ENCODE assay signal across 11 cellular contexts in the genomic region with DNA sequence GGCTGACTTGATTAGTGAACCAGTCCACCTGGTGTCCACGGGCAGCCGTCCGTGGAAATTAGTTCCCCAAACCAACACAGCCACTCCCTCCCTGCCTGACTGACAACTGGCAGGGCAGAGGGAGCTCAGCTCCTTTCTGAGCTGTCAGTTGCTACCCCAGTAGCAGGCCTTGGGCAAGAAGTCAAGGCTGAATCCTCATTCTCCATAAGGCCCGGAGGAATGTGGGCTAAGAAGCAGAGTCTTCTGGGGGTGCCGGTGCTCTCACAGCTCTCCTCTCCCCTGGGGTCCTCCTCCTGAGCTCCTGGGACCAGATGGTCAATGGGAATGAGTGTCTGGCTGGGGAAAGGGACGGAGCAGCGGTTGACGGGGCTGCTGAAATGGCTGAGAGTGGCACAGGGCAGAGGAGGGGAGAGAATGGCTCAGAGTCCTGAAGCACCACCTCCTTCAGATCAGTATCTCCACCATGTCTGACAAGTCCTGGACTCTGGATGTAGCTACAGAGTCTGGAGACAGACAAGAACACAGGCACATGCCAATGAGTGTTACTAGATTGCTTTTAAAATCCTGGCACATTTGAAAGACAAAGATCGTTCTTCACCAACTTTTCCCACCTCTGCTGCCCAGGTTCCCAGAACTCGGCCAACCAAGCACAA. TPM values are rescaled to one million over a fixed set of nuclear protein-coding genes. Genes with fewer than 3 reads are reported as not detected.
DNase-seq lines count a peak whose midpoint lies in the region; ATAC-seq, FAIRE-seq and TF ChIP-seq lines count a peak whose summit lies in the region.
"Had no signal": no experiment of that assay in that cellular context is flagged by ENCODE, and none has a peak within 500 bp of the region (broad histone marks: within the 10 kb centered on the region; RNA-seq: fewer than 3 reads in every experiment).

No MANE protein-coding gene starts in this region.

- TF ChIP-seq POLR2A in H1 (IDR thresholded peaks at IDR 0.05; ENCODE audit: control extremely low read depth in 1 of 2, low read depth in 2 of 2, low read length in 2 of 2) (peak in 1 of 2 experiments; percentile 15; a peak in 1 of 3 replicates), thyroid gland (IDR thresholded peaks at IDR 0.05) (no peak), erythroblast (IDR thresholded peaks at IDR 0.05; ENCODE audit: low read length) (no peak)

- H3K9ac ChIP-seq in H1 (replicated peaks in 1 of 4; ENCODE audit: extremely low read depth in 1 of 4, low read depth in 3 of 4, low read length in 3 of 4), result no peak overlapping the region

- no peak overlapping the region for H3K4ac ChIP-seq in H1 (replicated peaks; ENCODE audit: insufficient read length, low read depth, low read length)

- no peaks in the 10 kb centered on the region for H3K36me3 Mint-ChIP-seq in activated naive CD4-positive, alpha-beta T cell treated with anti-CD3 and anti-CD28 coated beads, Interleukin-2, amount 50 U/mL, for 72 hours

- H2BK5ac ChIP-seq in H1 (ENCODE audit: low read depth, low read length), result peak overlapping the region; percentile 47

- H3K9me3 ChIP-seq in Panc1 (ENCODE audit: control insufficient read depth, insufficient read depth, low read depth, low read length) (no peaks in the 10 kb centered on the region), H1 (ENCODE audit: insufficient read depth in 2 of 2, low read depth in 1 of 2, low read length in 1 of 2) (no peaks in the 10 kb centered on the region), muscle layer of duodenum (ENCODE audit: control insufficient read depth in 1 of 2, low read length in 2 of 2) (no peaks in the 10 kb centered on the region), thyroid gland (no peaks in the 10 kb centered on the region)

- no peak overlapping the region for H4K5ac ChIP-seq in H1 (ENCODE audit: insufficient read length, low read depth, low read length)

- H3K9me3 Mint-ChIP-seq in activated naive CD4-positive, alpha-beta T cell treated with anti-CD3 and anti-CD28 coated beads, Interleukin-2, amount 50 U/mL, for 72 hours, result no peaks in the 10 kb centered on the region
- H3K9me3 Mint-ChIP-seq: activated T-helper 17 cell treated with anti-CD3 and anti-CD28 coated beads, Interleukin-2, amount 50 U/mL, for 72 hours had no signal

- no peak for DNase-seq in Panc1 (ENCODE audit: low read depth, low spot score)
- DNase-seq in H1 (ENCODE audit: low read depth in 1 of 2, low spot score in 2 of 2), result no peak
- peak in 1 of 2 donors; percentile 12 for DNase-seq in thyroid gland
- DNase-seq in erythroblast (lab: John Stamatoyannopoulos, UW), result no peak
- DNase-seq in NCI-H2227 treated with DMSO at 0.1 percent for 48 hours (lab: John Stamatoyannopoulos, UW), result no peak
- no peak for DNase-seq in activated naive CD4-positive, alpha-beta T cell treated with anti-CD3 and anti-CD28 coated beads, Interleukin-2, amount 50 U/mL, for 72 hours (ENCODE audit: low spot score in 2 of 2)
- DNase-seq: DMS153, T-helper 9 cell had no signal

- H3K14ac ChIP-seq in H1 (ENCODE audit: insufficient read length), result no peak overlapping the region

- in situ Hi-C loops in Panc1 (cut with HindIII; ENCODE audit: low pct_unique_long_range_greater_than_20kb, low sequenced_read_pairs), result no loop called here

- peak; percentile 7 for ATAC-seq in Panc1
- ATAC-seq in GM21786 (IDR thresholded peaks at IDR 0.05; ENCODE audit: unreplicated experiment), result no peak
- ATAC-seq in activated naive CD4-positive, alpha-beta T cell treated with anti-CD3 and anti-CD28 coated beads, Interleukin-2, amount 50 U/mL, for 72 hours, result no peak
- ATAC-seq: activated T-helper 17 cell treated with anti-CD3 and anti-CD28 coated beads, Interleukin-2, amount 50 U/mL, for 72 hours had no signal

- no peak overlapping the region for H3K23ac ChIP-seq in H1 (ENCODE audit: insufficient read length)

- H3K79me2 ChIP-seq in H1 (ENCODE audit: control insufficient read depth in 1 of 2, insufficient read depth in 2 of 2, low read length in 2 of 2), result no peaks in the 10 kb centered on the region

- H2BK120ac ChIP-seq in H1 (replicated peaks; ENCODE audit: low read depth, low read length), result no peak overlapping the region

- H3K4me1 ChIP-seq in Panc1 (ENCODE audit: control insufficient read depth, insufficient read depth, low read length) (peaks cover 97% of the 10 kb centered on the region), H1 (replicated peaks in 1 of 4; ENCODE audit: control insufficient read depth in 3 of 4, insufficient read depth in 4 of 4, low read length in 3 of 4) (peaks cover 0 to 10% (median 3%) of the 10 kb centered on the region in 4 experiments; a peak in 6 of 7 replicates), muscle layer of duodenum (ENCODE audit: control insufficient read depth in 1 of 2, insufficient read depth in 2 of 2, low read length in 2 of 2) (peaks cover 18 to 69% of the 10 kb centered on the region in 2 donors), thyroid gland (peaks cover 19 to 85% of the 10 kb centered on the region in 2 donors)

- H3K4me3 ChIP-seq in Panc1 (ENCODE audit: low read depth in 2 of 2, low read length in 2 of 2), result no peak overlapping the region
- H3K4me3 ChIP-seq in H1 (ENCODE audit: extremely low read depth in 1 of 4, insufficient read depth in 2 of 4, low read depth in 3 of 4, low read length in 4 of 4), result no peak overlapping the region
- no peak overlapping the region for H3K4me3 ChIP-seq in muscle layer of duodenum (ENCODE audit: low read depth in 1 of 2, low read length in 2 of 2)
- H3K4me3 ChIP-seq in thyroid gland (replicated peaks in 1 of 3), result no peak overlapping the region

- peaks cover 2% of the 10 kb centered on the region; the same call in 1 of the 2 replicates for H3K79me1 ChIP-seq in H1 (ENCODE audit: low read depth, low read length)

- POLR2A ChIA-PET in Panc1 (lab: Charles Lee) (no interaction called here), H1 (lab: Charles Lee; ENCODE audit: partially characterized antibody) (interaction anchor here (0.6 to 45.2 kb wide), 7 partner anchors 8 to 975 kb away, joined by 3 to 1731 read pairs (median 5); a partner anchor contains a TSS)

- H4K20me1 ChIP-seq in H1 (replicated peaks in 1 of 2; ENCODE audit: control insufficient read depth in 1 of 2, insufficient read depth in 2 of 2, low read length in 2 of 2), result peaks cover 1 to 15% of the 10 kb centered on the region in 2 experiments

- no TSS peak for BruUV-seq in Panc1 (replicated peaks; lab: Mats Ljungman, UMichigan)

- no peak overlapping the region for H2AK5ac ChIP-seq in H1 (ENCODE audit: low read depth, low read length)

- 0 out of 2 replicates have a peak overlapping the region, but pooled peaks have one; percentile 6 for H2BK20ac ChIP-seq in H1 (ENCODE audit: low read length)

- no peak for FAIRE-seq in H1 (lab: Jason Lieb, UNC)

- H2AFZ ChIP-seq in H1 (ENCODE audit: low read length), result no peak overlapping the region

- peak overlapping the region; percentile 22; the same call in 1 of the 2 replicates for H2BK12ac ChIP-seq in H1 (ENCODE audit: low read depth, low read length)

- no peak overlapping the region for H3K18ac ChIP-seq in H1 (ENCODE audit: extremely low read depth, low read length)

- H4K91ac ChIP-seq in H1 (replicated peaks; ENCODE audit: insufficient read length, low read length), result no peak overlapping the region

- no peaks in the 10 kb centered on the region for H3K23me2 ChIP-seq in H1 (ENCODE audit: low read depth, low read length)

- no peak overlapping the region for H2BK15ac ChIP-seq in H1 (ENCODE audit: low read length)

- H3K27ac ChIP-seq in Panc1 (ENCODE audit: low read length), result peak overlapping the region; percentile 96
- peak overlapping the region; percentile 23; the same call in 1 of the 2 replicates for H3K27ac ChIP-seq in H1 (ENCODE audit: low read depth, low read length)
- peak overlapping the region; percentile 67 for H3K27ac ChIP-seq in muscle layer of duodenum (ENCODE audit: low read length)
- peak overlapping the region; percentile 64 to 100 (median 100) for H3K27ac ChIP-seq in thyroid gland

- no peak for TF ChIP-seq RAD21 in H1 (IDR thresholded peaks at IDR 0.05 in 1 of 2, conservative IDR thresholded peaks at IDR 0.05 in 1 of 2; ENCODE audit: low read depth in 2 of 2, low read length in 2 of 2)

- no peak overlapping the region for H3K27ac Mint-ChIP-seq in activated naive CD4-positive, alpha-beta T cell treated with anti-CD3 and anti-CD28 coated beads, Interleukin-2, amount 50 U/mL, for 72 hours
- H3K27ac Mint-ChIP-seq: activated T-helper 17 cell treated with anti-CD3 and anti-CD28 coated beads, Interleukin-2, amount 50 U/mL, for 72 hours had no signal

- no peak overlapping the region for H4K8ac ChIP-seq in H1 (ENCODE audit: extremely low read depth, insufficient read depth, low read length)

- H3K27me3 ChIP-seq in Panc1 (ENCODE audit: control insufficient read depth, insufficient read depth, low read length) (no peaks in the 10 kb centered on the region), H1 (replicated peaks in 1 of 4; ENCODE audit: control insufficient read depth in 3 of 4, extremely low read depth in 1 of 4, insufficient read depth in 3 of 4, low read length in 3 of 4) (no peaks in the 10 kb centered on the region), muscle layer of duodenum (ENCODE audit: low read depth, low read length) (no peaks in the 10 kb centered on the region), thyroid gland (no peaks in the 10 kb centered on the region)

- TF ChIP-seq CTCF in Panc1 (IDR thresholded peaks at IDR 0.05) (no peak), H1 (IDR thresholded peaks at IDR 0.05; ENCODE audit: control extremely low read depth in 1 of 3, insufficient read depth in 1 of 3, low read depth in 1 of 3, low read length in 3 of 3) (no peak), thyroid gland (IDR thresholded peaks at IDR 0.05) (no peak)

- TF ChIP-seq EP300 in H1 (IDR thresholded peaks at IDR 0.05; ENCODE audit: borderline replicate concordance in 1 of 2, low read depth in 2 of 2, low read length in 2 of 2), result no peak

- peaks cover 39% of the 10 kb centered on the region for H3K36me3 ChIP-seq in Panc1 (ENCODE audit: control insufficient read depth, insufficient read depth, low read length)
- H3K36me3 ChIP-seq in H1 (ENCODE audit: control insufficient read depth in 2 of 4, insufficient read depth in 4 of 4, low read length in 3 of 4), result peaks cover 45 to 84% (median 65%) of the 10 kb centered on the region in 4 experiments
- H3K36me3 ChIP-seq in muscle layer of duodenum (ENCODE audit: control insufficient read depth in 1 of 2, insufficient read depth in 2 of 2, low read length in 2 of 2), result peaks cover 72 to 73% of the 10 kb centered on the region in 2 donors
- peaks cover 65 to 83% of the 10 kb centered on the region in 2 donors for H3K36me3 ChIP-seq in thyroid gland

- H3K56ac ChIP-seq in H1 (replicated peaks; ENCODE audit: insufficient read length, low read depth, low read length), result no peak overlapping the region

- intact Hi-C loops in Panc1 (cut with micrococcal nuclease; ENCODE audit: unreplicated experiment) (loop anchor here (5.0 kb wide), 1 partner anchor 115 kb away; no protein-coding TSS in a partner anchor), thyroid gland (cut with DNase I) (no loop called here)

- 83% methylated on average over 10 of the region's 10 CpGs; no CpG with 5 or more reads in 1 of the 2 experiments for WGBS in H1 (ENCODE audit: extremely low coverage in 1 of 2, insufficient coverage in 1 of 2, insufficient read length in 1 of 2, insufficient replicate concordance in 2 of 2, low coverage in 1 of 2, low lambda C conversion rate in 2 of 2, missing lambda C conversion rate in 1 of 2), 2 experiments
- 56 to 62% methylated on average over 10 of the region's 10 CpGs for WGBS in thyroid gland, 2 donors

- H3K4me2 ChIP-seq in H1 (ENCODE audit: insufficient read depth in 1 of 2, low read depth in 2 of 2, low read length in 2 of 2), result no peak overlapping the region

- CTCF ChIA-PET in Panc1 (lab: Charles Lee) (interaction anchor here (1.1 kb wide), 1 partner anchor 115 kb away, joined by 14 read pairs; no protein-coding TSS in a partner anchor), H1 (lab: Charles Lee; ENCODE audit: partially characterized antibody) (interaction anchor here (0.9 to 13.1 kb wide), 12 partner anchors 9 to 116 kb away, joined by 3 to 144 read pairs (median 10); a partner anchor contains a TSS)

RNA-seq across cellular contexts. Expression of a gene that starts 16.9 kb away (rescaled TPM):
- total RNA-seq in Panc1 (2021; ENCODE audit: unreplicated experiment) (146 TPM), thyroid gland (100 to 1,000 TPM in 3 of 4 donors, 10 to 100 TPM in 1; 76.0 to 149 (median 117) TPM)
- 73.2 TPM for polyA plus RNA-seq in Panc1 (2012; ENCODE audit: insufficient read length)
- 60.3 and 63.7 TPM in 2 replicates for total RNA-seq in H1 (2021; fragmentation: NEBNext Ultra II Directional; extraction: Animal tissue kit (Norgen Biotek cat#: 25700))
- 19.0 and 33.5 TPM in 2 replicates for polyA plus RNA-seq in H1 (2011; rRNA removed)
- 31.5 TPM for polyA plus RNA-seq in H1 (2011; cell fraction: cytosol; rRNA removed)
- 61.9 TPM for polyA plus RNA-seq in H1 (2011; cell fraction: nucleus; rRNA removed)
- polyA plus RNA-seq in H1 (2012, experiment 1 of 2), result 19.2 to 24.1 TPM (median 20.7 TPM) in 4 replicates
- 17.1 TPM for polyA plus RNA-seq in H1 (2012, experiment 2 of 2)
- 18.6 TPM for polyA plus RNA-seq in H1 (2013, experiment 1 of 2)
- polyA plus RNA-seq in H1 (2013, experiment 2 of 2), result 17.2 TPM
- 34.9 and 37.0 TPM in 2 replicates for polyA minus RNA-seq in H1 (2011; rRNA and poly(A)+ RNA removed)
- 31.9 TPM for polyA minus RNA-seq in H1 (2011; cell fraction: cytosol; rRNA and poly(A)+ RNA removed)
- polyA minus RNA-seq in H1 (2011; cell fraction: nucleus; rRNA and poly(A)+ RNA removed), result 103 TPM
- total RNA-seq in activated naive CD4-positive, alpha-beta T cell treated with anti-CD3 and anti-CD28 coated beads, Interleukin-2, amount 50 U/mL, for 72 hours, result under 1 TPM in 1 of 2 donors, not detected in 1; 0.64 TPM
- total RNA-seq: activated T-helper 17 cell treated with anti-CD3 and anti-CD28 coated beads, Interleukin-2, amount 50 U/mL, for 72 hours had no signal

Comparison
In these comparisons a context has a peak if more than half of its experiments do, and no peak if none do; other contexts are left out.
1. H3K27ac ChIP-seq: peak in every context shown above with its lines; median percentile 100 in thyroid gland; 96 in Panc1; 67 in muscle layer of duodenum; 23 in H1.
2. RNA of a gene that starts 16.9 kb away (total RNA-seq): 146 TPM in Panc1 (single experiment), 76.0 to 149 TPM in thyroid gland and 60.3 to 63.7 TPM in H1; 0.64 TPM in activated naive CD4-positive, alpha-beta T cell treated with anti-CD3 and anti-CD28 coated beads, Interleukin-2, amount 50 U/mL, for 72 hours; every median in the first group is over 10 times any median in the second.